Comparison of ENCODE assay signal across 9 cellular contexts in the genomic region with DNA sequence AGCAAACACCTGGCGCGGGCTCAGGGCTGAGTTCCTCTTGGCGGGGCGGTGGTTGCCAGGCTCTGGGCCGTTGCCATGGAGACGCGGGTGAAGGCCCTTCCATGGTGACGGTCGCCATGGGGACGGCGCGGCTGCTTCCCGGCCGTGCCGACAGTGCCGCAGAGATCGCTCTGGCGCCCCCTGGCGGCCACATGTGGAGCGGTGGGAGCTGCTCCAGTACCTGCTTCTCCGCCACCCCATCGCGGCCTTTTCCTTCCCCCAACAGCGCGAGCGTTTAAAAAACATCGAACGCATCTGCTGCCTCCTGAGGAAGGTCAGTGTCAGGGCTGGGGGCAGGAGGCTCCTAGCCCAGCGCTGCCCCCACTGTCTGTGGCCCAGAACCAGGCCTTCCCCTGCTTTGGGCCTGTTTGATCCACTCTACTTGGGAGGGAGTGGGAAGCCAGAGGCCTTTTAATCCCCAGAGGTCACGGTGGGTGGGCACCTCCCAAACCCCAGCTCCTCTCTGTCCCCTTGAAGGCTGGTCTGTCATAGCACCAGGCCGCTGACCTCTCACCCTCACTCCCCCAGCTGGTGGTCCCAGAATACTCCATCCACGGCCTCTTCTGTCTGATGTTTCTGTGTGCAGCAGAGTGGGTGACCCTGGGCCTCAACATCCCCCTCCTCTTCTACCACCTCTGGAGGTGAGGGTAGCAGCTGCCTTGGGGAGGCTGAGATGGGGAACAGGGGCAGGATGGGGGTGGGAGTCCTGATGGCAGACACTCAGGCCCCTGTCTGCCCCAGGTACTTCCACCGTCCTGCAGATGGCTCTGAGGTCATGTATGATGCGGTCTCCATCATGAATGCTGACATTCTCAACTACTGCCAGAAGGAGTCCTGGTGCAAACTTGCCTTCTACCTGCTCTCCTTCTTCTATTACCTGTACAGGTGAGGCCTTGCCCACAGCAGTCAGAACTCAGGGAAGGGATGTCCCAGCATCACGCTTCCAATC. TPM values are rescaled to one million over a fixed set of nuclear protein-coding genes. Genes with fewer than 3 reads are reported as not detected.
A peak's percentile ranks its signal among the peaks of the same experiment; 100 is the strongest.
DNase-seq lines count a peak whose midpoint lies in the region; ATAC-seq and TF ChIP-seq lines count a peak whose summit lies in the region.
"Had no signal": no experiment of that assay in that cellular context is flagged by ENCODE, and none has a peak within 500 bp of the region (broad histone marks: within the 10 kb centered on the region; RNA-seq: fewer than 3 reads in every experiment).

No MANE protein-coding gene starts in this region.

- no peak overlapping the region for H3K4me3 ChIP-seq in CD4-positive, alpha-beta memory T cell (ENCODE audit: low read length in 2 of 2)
- H3K4me3 ChIP-seq in colonic mucosa = no peak overlapping the region
- no peak overlapping the region for H3K4me3 ChIP-seq in liver (ENCODE audit: low read depth in 1 of 3, low read length in 3 of 3)

- no peaks in the 10 kb centered on the region for H3K27me3 ChIP-seq in CD4-positive, alpha-beta memory T cell (ENCODE audit: insufficient read depth, low read length)
- H3K27me3 ChIP-seq in colonic mucosa = no peaks in the 10 kb centered on the region
- H3K27me3 ChIP-seq in liver (ENCODE audit: control insufficient read depth in 4 of 4, insufficient read depth in 4 of 4, low read length in 3 of 4) = no peaks in the 10 kb centered on the region

- H3K9ac ChIP-seq in colonic mucosa (ENCODE audit: low read depth in 2 of 2, low read length in 2 of 2) (peak overlapping the region in 1 of 2 donors; percentile 26), liver (ENCODE audit: low read depth in 1 of 2, low read length in 2 of 2) (no peak overlapping the region)

- peak; percentile 65 for ATAC-seq in GM19438 (IDR thresholded peaks at IDR 0.05; ENCODE audit: low read depth, unreplicated experiment)
- peak; percentile 61 for ATAC-seq in HG03558 (IDR thresholded peaks at IDR 0.05; ENCODE audit: extremely low read depth, unreplicated experiment)

- peak; percentile 73 to 82 for TF ChIP-seq RAD21 in liver (IDR thresholded peaks at IDR 0.05)

- H3K27ac ChIP-seq in CD4-positive, alpha-beta memory T cell (ENCODE audit: low read depth, low read length) = peak overlapping the region; percentile 62
- H3K27ac ChIP-seq in colonic mucosa (no peak overlapping the region), liver (ENCODE audit: low read depth in 1 of 2, low read length in 2 of 2) (no peak overlapping the region)

- no peaks in the 10 kb centered on the region for H3K36me3 ChIP-seq in CD4-positive, alpha-beta memory T cell (ENCODE audit: insufficient read depth, low read length)
- H3K36me3 ChIP-seq in colonic mucosa (no peaks in the 10 kb centered on the region), liver (ENCODE audit: control insufficient read depth in 4 of 4, insufficient read depth in 3 of 4, low read depth in 1 of 4, low read length in 3 of 4) (peaks cover 0 to 5% (median 4%) of the 10 kb centered on the region in 4 donors)

- intact Hi-C loops in CD4-positive, alpha-beta memory T cell (cut with micrococcal nuclease) = loop anchor here (1.0 kb wide), 3 partner anchors 14 to 60 kb away; a partner anchor contains a TSS
- intact Hi-C loops in colonic mucosa (cut with DNase I) = loop anchor here (2.0 kb wide), 1 partner anchor 60 kb away; no protein-coding TSS in a partner anchor

- TF ChIP-seq CTCF in colonic mucosa (IDR thresholded peaks at IDR 0.05) (peak; percentile 95), liver (IDR thresholded peaks at IDR 0.05; ENCODE audit: low read depth, low read length, missing input control) (peak; percentile 99)

- peaks cover 0 to 1% of the 10 kb centered on the region in 2 donors for H3K27me3 Mint-ChIP-seq in CD4-positive, alpha-beta memory T cell

- peak overlapping the region; percentile 86 to 96 (median 92) for H3K27ac Mint-ChIP-seq in CD4-positive, alpha-beta memory T cell
- H3K27ac Mint-ChIP-seq: dendritic cell treated with granulocyte-macrophage colony-stimulating factor and Interleukin-4, amounts not matched to agents 40 ng/mL and 50 ng/mL, for 4 days had no signal

- CTCF ChIA-PET in CD4-positive, alpha-beta memory T cell (lab: Charles Lee; ENCODE audit: partially characterized antibody) = interaction anchor here (0.9 to 4.7 kb wide), 10 partner anchors 8 to 63 kb away, joined by 3 to 42 read pairs (median 3); no protein-coding TSS in a partner anchor

- H3K9me3 Mint-ChIP-seq in CD4-positive, alpha-beta memory T cell = no peaks in the 10 kb centered on the region
- H3K9me3 Mint-ChIP-seq: dendritic cell treated with granulocyte-macrophage colony-stimulating factor and Interleukin-4, amounts not matched to agents 40 ng/mL and 50 ng/mL, for 4 days had no signal

- H3K4me1 ChIP-seq in CD4-positive, alpha-beta memory T cell (ENCODE audit: insufficient read depth, low read length) = peaks cover 30% of the 10 kb centered on the region
- peaks cover 2% of the 10 kb centered on the region for H3K4me1 ChIP-seq in colonic mucosa
- peaks cover 7 to 32% (median 21%) of the 10 kb centered on the region in 4 donors for H3K4me1 ChIP-seq in liver (ENCODE audit: control insufficient read depth in 4 of 4, insufficient read depth in 4 of 4, low read length in 3 of 4)

- H3K4me1 Mint-ChIP-seq in CD4-positive, alpha-beta memory T cell = peaks cover 10 to 46% (median 29%) of the 10 kb centered on the region in 4 donors

- DNase-seq in CD4-positive, alpha-beta memory T cell = peak; percentile 98 to 99 (median 99)
- DNase-seq in NCI-H748 (lab: John Stamatoyannopoulos, UW; ENCODE audit: unreplicated experiment) (peak; percentile 99), colonic mucosa (peak; percentile 98)
- peak; percentile 100 for DNase-seq in activated CD4-positive, alpha-beta T cell treated with anti-CD3 and anti-CD28 coated beads, Interleukin-2, amount 50 U/mL, for 1 hour
- peak; percentile 97 to 100 (median 98) for DNase-seq in stimulated activated CD4-positive, alpha-beta T cell treated with anti-CD3 and anti-CD28 coated beads, TNF-alpha, amount 100 ng/mL, for 1 hour (ENCODE audit: low read depth in 3 of 3, low spot score in 1 of 3)

- peak overlapping the region; percentile 11 to 81 (median 55) for H3K4me3 Mint-ChIP-seq in CD4-positive, alpha-beta memory T cell
- H3K4me3 Mint-ChIP-seq: dendritic cell treated with granulocyte-macrophage colony-stimulating factor and Interleukin-4, amounts not matched to agents 40 ng/mL and 50 ng/mL, for 4 days had no signal

- 14% methylated on average over 35 of the region's 35 CpGs for WGBS in liver

- no peaks in the 10 kb centered on the region for H3K36me3 Mint-ChIP-seq in CD4-positive, alpha-beta memory T cell

- no peaks in the 10 kb centered on the region for H3K9me3 ChIP-seq in CD4-positive, alpha-beta memory T cell (ENCODE audit: control insufficient read depth in 1 of 2, low read length in 2 of 2)
- H3K9me3 ChIP-seq in colonic mucosa (no peaks in the 10 kb centered on the region), liver (ENCODE audit: control insufficient read depth in 4 of 4, low read length in 3 of 4) (no peaks in the 10 kb centered on the region)

- POLR2A ChIA-PET in CD4-positive, alpha-beta memory T cell (lab: Charles Lee; ENCODE audit: partially characterized antibody) = interaction anchor here (1.0 to 13.4 kb wide), 5 partner anchors 9 to 62 kb away, joined by 3 to 167 read pairs (median 5); a partner anchor contains a TSS

TF ChIP-seq in liver, 16 proteins besides CTCF, POLR2A, EP300 and RAD21:
- TF ChIP-seq SP1 (IDR thresholded peaks at IDR 0.05) (peak; percentile 6), FOXA1 (IDR thresholded peaks at IDR 0.05) (no peak)

RNA-seq across cellular contexts. Expression of a gene that starts 4.8 kb away (rescaled TPM):
- total RNA-seq in CD4-positive, alpha-beta memory T cell = 1 to 10 TPM; 1.4 to 1.8 TPM
- polyA plus RNA-seq in CD4-positive, alpha-beta memory T cell = not detected
- under 1 TPM; 0.58 to 0.67 TPM for total RNA-seq in colonic mucosa
- not detected for total RNA-seq in liver
- under 1 TPM in 1 of 2 donors, not detected in 1; 0.07 TPM for polyA plus RNA-seq in liver

RNA-seq across cellular contexts. Expression of a gene that starts 6.2 kb away (rescaled TPM):
- total RNA-seq in CD4-positive, alpha-beta memory T cell = 10 to 100 TPM; 40.4 to 45.1 TPM
- 10 to 100 TPM; 53.4 to 77.5 TPM for polyA plus RNA-seq in CD4-positive, alpha-beta memory T cell
- 100 to 1,000 TPM in 1 of 2 donors, 10 to 100 TPM in 1; 87.4 to 159 TPM for total RNA-seq in colonic mucosa
- 100 to 1,000 TPM in 1 of 2 donors, 10 to 100 TPM in 1; 93.0 to 115 TPM for total RNA-seq in liver
- polyA plus RNA-seq in liver = 100 to 1,000 TPM; 118 to 136 TPM

RNA-seq across cellular contexts. Expression of a gene that starts 8.9 kb away (rescaled TPM):
- total RNA-seq in CD4-positive, alpha-beta memory T cell = not detected
- not detected for polyA plus RNA-seq in CD4-positive, alpha-beta memory T cell
- total RNA-seq in colonic mucosa (under 1 TPM; 0.37 to 0.47 TPM), liver (under 1 TPM in 1 of 2 donors, not detected in 1; 0.05 TPM)
- under 1 TPM in 1 of 2 donors, not detected in 1; 0.13 TPM for polyA plus RNA-seq in liver

RNA-seq across cellular contexts. Expression of a gene that starts 14.3 kb away (rescaled TPM):
- 10 to 100 TPM; 76.4 to 79.4 TPM for total RNA-seq in CD4-positive, alpha-beta memory T cell
- 10 to 100 TPM in 1 of 2 donors, 1 to 10 TPM in 1; 9.7 to 15.2 TPM for polyA plus RNA-seq in CD4-positive, alpha-beta memory T cell
- total RNA-seq in colonic mucosa (100 to 1,000 TPM; 212 to 243 TPM), liver (10 to 100 TPM; 40.4 to 43.8 TPM)
- polyA plus RNA-seq in liver = 10 to 100 TPM; 58.7 to 83.0 TPM

RNA-seq across cellular contexts. Expression of a gene that starts 25.3 kb away (rescaled TPM):
- total RNA-seq in CD4-positive, alpha-beta memory T cell = 10 to 100 TPM; 33.6 to 34.0 TPM
- 1 to 10 TPM; 1.7 to 7.3 TPM for polyA plus RNA-seq in CD4-positive, alpha-beta memory T cell
- total RNA-seq in colonic mucosa (10 to 100 TPM; 19.9 to 35.7 TPM), liver (1 to 10 TPM; 2.3 to 5.1 TPM)
- 1 to 10 TPM; 1.8 to 4.5 TPM for polyA plus RNA-seq in liver
